3 cellular contexts compared by ENCODE assay signal in genomic region chr14:24202538-24202937, GRCh38. TPM values are rescaled to one million over a fixed set of nuclear protein-coding genes. Genes with fewer than 3 reads are reported as not detected.
"Had no signal": no experiment of that assay in that cellular context is flagged by ENCODE, and none has a peak within 500 bp of the region (broad histone marks: within the 10 kb centered on the region; RNA-seq: fewer than 3 reads in every experiment).

No MANE protein-coding gene starts in this region.

RNA-seq across cellular contexts. Expression of gene TSSK4, which starts 3.0 kb away (rescaled TPM):
- total RNA-seq: activated naive CD8-positive, alpha-beta T cell treated with anti-CD3 and anti-CD28 coated beads for 36 hours; LHCN-M2; RPMI7951 had no signal
